Comparison of ENCODE assay signal across 7 cellular contexts in the genomic region with DNA sequence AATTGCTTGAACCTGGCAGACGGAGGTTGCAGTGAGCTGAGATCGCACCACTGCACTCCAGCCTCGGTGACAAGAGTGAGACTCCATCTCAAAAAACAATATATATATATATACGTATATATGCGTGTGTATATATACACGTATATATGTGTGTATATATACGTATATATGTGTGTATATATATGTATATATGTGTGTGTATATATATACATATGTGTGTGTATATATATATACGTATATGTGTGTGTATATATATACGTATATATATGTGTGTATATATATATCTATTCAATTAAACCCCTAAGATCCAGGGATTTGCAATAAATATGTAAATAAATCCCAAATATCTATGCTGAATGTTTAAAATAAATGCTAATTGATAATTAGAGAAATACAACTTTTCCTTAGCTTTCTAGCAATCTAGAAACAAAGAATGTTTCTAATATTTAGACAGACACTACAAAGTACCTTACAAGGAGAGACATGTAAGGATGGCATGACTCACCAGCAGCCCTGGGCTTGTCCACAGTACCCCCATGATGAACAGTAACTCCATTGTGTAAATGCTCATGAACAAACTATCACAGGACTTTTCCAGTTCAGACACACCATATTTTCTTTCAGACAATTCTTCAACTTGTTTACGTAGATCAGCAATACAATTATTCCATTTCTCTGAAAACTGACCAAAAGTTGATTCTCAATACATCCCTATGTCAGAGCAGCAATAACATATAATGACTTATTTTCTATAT. TPM values are rescaled to one million over a fixed set of nuclear protein-coding genes. Genes with fewer than 3 reads are reported as not detected.
DNase-seq lines count a peak whose midpoint lies in the region; FAIRE-seq and TF ChIP-seq lines count a peak whose summit lies in the region.
"Not testable (repeated sequence)": the region's sequence is repeated elsewhere in the genome, so short reads cannot be mapped to it uniquely, and the experiment has no call there.

No MANE protein-coding gene starts in this region.

- H3K36me3 ChIP-seq in GM23248 (ENCODE audit: low read depth); bronchial epithelial cell (ENCODE audit: control insufficient read depth, insufficient read depth, low read length); mesodermal cell (ENCODE audit: control insufficient read depth, insufficient read depth, low read length); spleen: not testable (repeated sequence)

- not testable (repeated sequence) for H3K79me2 ChIP-seq in GM23248 (ENCODE audit: insufficient read depth)

- not testable (repeated sequence) for H3K9ac ChIP-seq in GM23248

- DNase-seq in GM23248 = peak; percentile 16
- DNase-seq in NCI-H510A treated with DMSO at 0.1 percent for 48 hours (lab: John Stamatoyannopoulos, UW) = peak; percentile 0
- peak; percentile 6 for DNase-seq in activated CD8-positive, alpha-beta memory T cell treated with anti-CD3 and anti-CD28 coated beads, Interleukin-2, amount 50 U/mL, for 48 hours
- DNase-seq in bronchial epithelial cell (ENCODE audit: low read depth) = peak; percentile 86
- DNase-seq in foreskin melanocyte = peak; percentile 93
- DNase-seq in spleen = peak; percentile 22

- H3K9me2 ChIP-seq in GM23248 (ENCODE audit: insufficient read depth) = not testable (repeated sequence)

- H4K20me1 ChIP-seq in GM23248 (ENCODE audit: insufficient read depth) = not testable (repeated sequence)

- H3K4me1 ChIP-seq in GM23248 (ENCODE audit: insufficient read depth); mesodermal cell (ENCODE audit: control insufficient read depth, insufficient read depth, low read length, poor library complexity, severe bottlenecking): not testable (repeated sequence)
- peaks cover 0 to 13% (median 6%) of the 10 kb centered on the region in 6 donors for H3K4me1 ChIP-seq in spleen

- not testable (repeated sequence) for H3K4me2 ChIP-seq in GM23248 (ENCODE audit: unreplicated experiment)

- not testable (repeated sequence) for H3K27me3 ChIP-seq in GM23248 (replicated peaks; ENCODE audit: insufficient read depth); bronchial epithelial cell (ENCODE audit: control insufficient read depth, insufficient read depth, low read length); spleen (replicated peaks in 1 of 7)

- in situ Hi-C loops in GM23248 (cut with MboI) = not testable (repeated sequence)

- TF ChIP-seq POLR2A in spleen (IDR thresholded peaks at IDR 0.05) = not testable (repeated sequence)

- not testable (repeated sequence) for FAIRE-seq in bronchial epithelial cell (lab: Jason Lieb, UNC)

- not testable (repeated sequence) for H3K27ac ChIP-seq in GM23248, spleen
- peak overlapping the region; percentile 87 for H3K27ac ChIP-seq in mesodermal cell (ENCODE audit: low read depth, low read length, severe bottlenecking)

- 70 to 71% methylated on average over 8 to 10 of the region's 10 CpGs for WGBS in GM23248 (ENCODE audit: low coverage in 1 of 2, low lambda C conversion rate in 2 of 2, missing lambda C conversion rate in 2 of 2), 2 experiments
- WGBS in mesodermal cell (ENCODE audit: insufficient coverage in 2 of 2), 2 experiments = 89 to 91% methylated on average over 1 to 2 of the region's 10 CpGs
- 86 to 93% (median 91%) methylated on average over 10 of the region's 10 CpGs for WGBS in spleen, 5 donors

- not testable (repeated sequence) for H3K9me3 ChIP-seq in GM23248 (ENCODE audit: low read depth); mesodermal cell (ENCODE audit: control insufficient read depth, low read length); spleen

- not testable (repeated sequence) for TF ChIP-seq CTCF in bronchial epithelial cell (IDR thresholded peaks at IDR 0.05; ENCODE audit: insufficient read depth, low read length, severe bottlenecking); spleen (IDR thresholded peaks at IDR 0.05 in 8 of 11, conservative IDR thresholded peaks at IDR 0.05 in 3 of 11)

- H3K4me3 ChIP-seq in GM23248; bronchial epithelial cell (ENCODE audit: low read depth, low read length); mesodermal cell (ENCODE audit: extremely low read depth, insufficient read depth, low read length, poor library complexity, severe bottlenecking); spleen: not testable (repeated sequence)

- H2AFZ ChIP-seq in GM23248 = not testable (repeated sequence)

- intact Hi-C loops in spleen (cut with DNase I; ENCODE audit: low total_unique reads) = not testable (repeated sequence)

- H3F3A ChIP-seq in GM23248 (ENCODE audit: insufficient read depth) = not testable (repeated sequence)

RNA-seq across cellular contexts. Expression of gene SRRM3, which starts 39.1 kb away (rescaled TPM):
- 0.65 TPM in 1 of 2 replicates, not detected in the other for total RNA-seq in GM23248 (2014; rRNA removed; shearing (Covaris generic))
- polyA plus RNA-seq in GM23248 (2016; fragmentation: Nextera tagmentation; extraction: Ambion mirVana) (0.39 and 0.91 TPM in 2 replicates), spleen (1 to 10 TPM in 1 of 3 donors, under 1 TPM in 2; 0.93 to 1.6 (median 0.96) TPM)
- total RNA-seq in bronchial epithelial cell (0.26 and 0.51 TPM in 2 replicates), spleen (1 to 10 TPM in 2 of 7 donors, under 1 TPM in 4, not detected in 1; 0.23 to 1.2 (median 0.76) TPM)
- polyA plus RNA-seq in mesodermal cell (2013, experiment 1 of 2) = 7.6 TPM
- 5.4 TPM for polyA plus RNA-seq in mesodermal cell (2013, experiment 2 of 2)

Comparison
In these comparisons a context has a peak if more than half of its experiments do, and no peak if none do; other contexts are left out.
1. DNase-seq: peak in every context shown above with its lines; median percentile 93 in foreskin melanocyte; 86 in bronchial epithelial cell; 22 in spleen; 16 in GM23248; 6 in activated CD8-positive, alpha-beta memory T cell treated with anti-CD3 and anti-CD28 coated beads, Interleukin-2, amount 50 U/mL, for 48 hours; 0 in NCI-H510A treated with DMSO at 0.1 percent for 48 hours.